24 cellular contexts compared by ENCODE assay signal in the genomic region with DNA sequence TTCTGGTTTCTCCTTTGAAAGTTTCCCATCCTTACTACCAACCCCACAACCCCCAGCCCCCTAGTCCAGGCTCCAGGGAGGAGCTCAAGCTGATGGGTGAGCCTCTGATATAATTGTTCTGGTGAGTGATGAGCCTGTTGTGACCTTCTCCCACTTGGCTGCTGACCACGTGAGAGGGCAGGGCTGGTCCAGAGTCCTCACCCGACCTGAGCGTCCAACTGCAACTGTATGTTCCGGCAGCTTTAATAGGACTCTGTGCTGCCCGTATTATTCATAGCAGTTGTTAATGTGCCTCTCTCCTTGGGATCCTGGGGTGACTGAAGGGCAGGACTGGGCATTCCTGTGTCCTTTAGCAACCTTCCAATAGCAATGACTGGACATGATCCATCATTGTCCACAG. TPM values are rescaled to one million over a fixed set of nuclear protein-coding genes. Genes with fewer than 3 reads are reported as not detected.
DNase-seq lines count a peak whose midpoint lies in the region; ATAC-seq and TF ChIP-seq lines count a peak whose summit lies in the region.
"Had no signal": no experiment of that assay in that cellular context is flagged by ENCODE, and none has a peak within 500 bp of the region (broad histone marks: within the 10 kb centered on the region; RNA-seq: fewer than 3 reads in every experiment).

No MANE protein-coding gene starts in this region.

- in situ Hi-C loops in Caki2 (cut with HindIII; ENCODE audit: low pct_unique_long_range_greater_than_20kb, low sequenced_read_pairs), result no loop called here

- peak; percentile 70 for ATAC-seq in left colon
- ATAC-seq in omental fat pad (ENCODE audit: low FRiP score), result no peak
- no peak for ATAC-seq in HG02970 (IDR thresholded peaks at IDR 0.05; ENCODE audit: low FRiP score, unreplicated experiment)
- ATAC-seq: A549; activated CD8-positive, alpha-beta memory T cell treated with anti-CD3 and anti-CD28 coated beads, Interleukin-2, amount 10 ng/mL, durations not matched to agents 7 days and 5 days; upper lobe of right lung had no signal

- H3K27me3 Mint-ChIP-seq in dendritic cell treated with granulocyte-macrophage colony-stimulating factor and Interleukin-4, amounts not matched to agents 40 ng/mL and 50 ng/mL, for 4 days, result no peaks in the 10 kb centered on the region
- H3K27me3 Mint-ChIP-seq: activated CD8-positive, alpha-beta memory T cell treated with anti-CD3 and anti-CD28 coated beads, Interleukin-2, amount 10 ng/mL, durations not matched to agents 7 days and 5 days had no signal

- peak; percentile 54 for DNase-seq in Caki2 (ENCODE audit: low read depth)
- DNase-seq in left colon, result peak; percentile 72 to 86
- DNase-seq in renal cortical epithelial cell (ENCODE audit: low read depth), result peak; percentile 40
- no peak for DNase-seq in omental fat pad (ENCODE audit: low spot score)
- no peak for DNase-seq in coronary artery (ENCODE audit: low spot score)
- no peak for DNase-seq in glomerular visceral epithelial cell (ENCODE audit: extremely low spot score)
- DNase-seq: activated CD4-positive, alpha-beta T cell treated with anti-CD3 and anti-CD28 coated beads, Interleukin-2, amount 50 U/mL, for 1 hour; activated CD8-positive, alpha-beta memory T cell treated with anti-CD3 and anti-CD28 coated beads, Interleukin-2, amount 10 ng/mL, durations not matched to agents 7 days and 5 days; activated naive CD4-positive, alpha-beta T cell treated with anti-CD3 and anti-CD28 coated beads, Interleukin-2, amount 10 ng/mL, durations not matched to agents 7 days and 5 days; DND-41; glutamatergic neuron; kidney glomerular epithelial cell; NCI-H1048; NCI-H187; NCI-H69; nephron progenitor cell; RPMI8226; SK-N-SH; stimulated activated CD4-positive, alpha-beta T cell treated with anti-CD3 and anti-CD28 coated beads, Interleukin-1b, Interleukin-23, amount 100 ng/mL, for 48 hours; upper lobe of right lung had no signal

- H3K4me1 Mint-ChIP-seq in dendritic cell treated with granulocyte-macrophage colony-stimulating factor and Interleukin-4, amounts not matched to agents 40 ng/mL and 50 ng/mL, for 4 days (ENCODE audit: low read depth), result peaks cover 79% of the 10 kb centered on the region

- no peak overlapping the region for H3K4me3 Mint-ChIP-seq in dendritic cell treated with granulocyte-macrophage colony-stimulating factor and Interleukin-4, amounts not matched to agents 40 ng/mL and 50 ng/mL, for 4 days
- H3K4me3 Mint-ChIP-seq: activated CD8-positive, alpha-beta memory T cell treated with anti-CD3 and anti-CD28 coated beads, Interleukin-2, amount 10 ng/mL, durations not matched to agents 7 days and 5 days; activated naive CD4-positive, alpha-beta T cell treated with anti-CD3 and anti-CD28 coated beads, Interleukin-2, amount 10 ng/mL, durations not matched to agents 7 days and 5 days; nephron progenitor cell had no signal

- H3K9me3 Mint-ChIP-seq in dendritic cell treated with granulocyte-macrophage colony-stimulating factor and Interleukin-4, amounts not matched to agents 40 ng/mL and 50 ng/mL, for 4 days, result no peaks in the 10 kb centered on the region
- H3K9me3 Mint-ChIP-seq: activated naive CD4-positive, alpha-beta T cell treated with anti-CD3 and anti-CD28 coated beads, Interleukin-2, amount 10 ng/mL, durations not matched to agents 7 days and 5 days; nephron progenitor cell had no signal

- H3K36me3 Mint-ChIP-seq in dendritic cell treated with granulocyte-macrophage colony-stimulating factor and Interleukin-4, amounts not matched to agents 40 ng/mL and 50 ng/mL, for 4 days (ENCODE audit: low read depth), result no peaks in the 10 kb centered on the region

- no peak for TF ChIP-seq CTCF in omental fat pad (IDR thresholded peaks at IDR 0.05)
- TF ChIP-seq CTCF in coronary artery (IDR thresholded peaks at IDR 0.05), result no peak

- peak overlapping the region; percentile 64 for H3K27ac Mint-ChIP-seq in dendritic cell treated with granulocyte-macrophage colony-stimulating factor and Interleukin-4, amounts not matched to agents 40 ng/mL and 50 ng/mL, for 4 days
- H3K27ac Mint-ChIP-seq: activated CD8-positive, alpha-beta memory T cell treated with anti-CD3 and anti-CD28 coated beads, Interleukin-2, amount 10 ng/mL, durations not matched to agents 7 days and 5 days; activated naive CD4-positive, alpha-beta T cell treated with anti-CD3 and anti-CD28 coated beads, Interleukin-2, amount 10 ng/mL, durations not matched to agents 7 days and 5 days; nephron progenitor cell had no signal

- no peak overlapping the region for H3K4me3 ChIP-seq in coronary artery
- H3K4me3 ChIP-seq: A549, upper lobe of right lung had no signal

- intact Hi-C loops in dendritic cell treated with granulocyte-macrophage colony-stimulating factor and Interleukin-4, amounts not matched to agents 40 ng/mL and 50 ng/mL, for 4 days (cut with micrococcal nuclease), result loop anchor here (5.0 kb wide), 2 partner anchors 37 to 68 kb away; no protein-coding TSS in a partner anchor
- intact Hi-C loops in left colon (cut with DNase I, micrococcal nuclease), result no loop called here

- H3K27ac ChIP-seq in coronary artery, result no peak overlapping the region
- H3K27ac ChIP-seq: A549, parathyroid adenoma, upper lobe of right lung had no signal

RNA-seq across cellular contexts. Expression of a gene that starts 56.2 kb away (rescaled TPM):
- 7.9 and 8.0 TPM in 2 replicates for total RNA-seq in Caki2 (2014; rRNA removed; shearing (Covaris generic); ENCODE audit: low replicate concordance)
- total RNA-seq in left colon, result 100 to 1,000 TPM in 1 of 2 donors, 10 to 100 TPM in 1; 80.3 to 106 TPM
- 21.7 and 25.2 TPM in 2 replicates for total RNA-seq in renal cortical epithelial cell
- 10 to 100 TPM in 2 of 4 donors, 1 to 10 TPM in 2; 7.9 to 42.0 (median 19.7) TPM for total RNA-seq in omental fat pad

Comparison
In these comparisons a context has a peak if more than half of its experiments do, and no peak if none do; other contexts are left out.
1. DNase-seq: peak in Caki2 (single experiment), left colon (2 of 2) and renal cortical epithelial cell (single experiment); none in omental fat pad (single experiment), coronary artery (single experiment) and glomerular visceral epithelial cell (single experiment).